18 cellular contexts compared by ENCODE assay signal in the genomic region with DNA sequence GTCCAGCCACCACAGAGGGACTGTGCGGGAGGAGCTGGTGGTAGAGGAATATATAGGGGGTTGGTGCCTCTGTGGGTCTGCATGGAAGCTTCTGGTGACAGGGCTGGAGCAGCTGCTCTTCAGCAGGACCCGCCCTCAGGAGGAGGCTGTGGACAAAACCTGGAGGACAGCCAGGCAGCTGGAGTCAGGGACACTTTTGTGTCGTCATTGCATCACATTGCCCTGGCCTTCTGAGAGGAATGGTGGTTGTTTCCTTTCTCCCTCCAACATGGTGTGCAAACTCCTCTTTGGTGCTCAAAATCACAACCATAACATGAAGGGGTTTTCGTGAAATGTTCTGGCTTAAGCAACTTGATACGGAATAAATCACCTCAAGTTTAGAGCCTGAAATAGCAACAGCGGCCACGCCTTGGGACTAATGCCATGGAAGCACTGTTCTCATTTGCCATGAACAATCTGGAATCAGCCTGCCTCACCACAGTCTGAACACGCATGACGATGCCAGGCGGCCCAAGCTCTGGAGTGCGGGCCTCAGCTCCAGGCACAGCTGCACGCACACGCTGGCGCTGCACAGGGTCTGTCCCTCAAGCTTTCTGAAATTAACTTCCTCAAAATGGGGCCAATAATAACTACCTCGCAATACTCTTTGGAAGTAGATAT. TPM values are rescaled to one million over a fixed set of nuclear protein-coding genes. Genes with fewer than 3 reads are reported as not detected.
DNase-seq lines count a peak whose midpoint lies in the region; ATAC-seq, FAIRE-seq and TF ChIP-seq lines count a peak whose summit lies in the region.
"Had no signal": no experiment of that assay in that cellular context is flagged by ENCODE, and none has a peak within 500 bp of the region (broad histone marks: within the 10 kb centered on the region; RNA-seq: fewer than 3 reads in every experiment).

No MANE protein-coding gene starts in this region.

- DNase-seq in AG20443 (ENCODE audit: low spot score): peak; percentile 22
- peak; percentile 69 for DNase-seq in LHCN-M2 (ENCODE audit: low read depth)
- DNase-seq in H1 (ENCODE audit: low read depth in 1 of 2, low spot score in 2 of 2): no peak
- peak; percentile 17 for DNase-seq in left kidney (ENCODE audit: low read depth, low spot score)
- no peak for DNase-seq in pancreas
- no peak for DNase-seq in stimulated activated effector memory CD8-positive, alpha-beta T cell treated with anti-CD3 and anti-CD28 coated beads, Interleukin-12 subunit alpha, Interleukin-12 subunit beta, amount 100 ng/mL, for 72 hours (ENCODE audit: low spot score in 2 of 2)
- DNase-seq: CD8-positive, alpha-beta T cell; PC-3; stimulated activated CD4-positive, alpha-beta T cell treated with anti-CD3 and anti-CD28 coated beads, Interleukin-2, amount 100 ng/mL, for 24 hours had no signal

- no peak overlapping the region for H3K56ac ChIP-seq in H1 (replicated peaks; ENCODE audit: insufficient read length, low read depth, low read length)

- H3K23ac ChIP-seq in H1 (ENCODE audit: insufficient read length): peak overlapping the region; percentile 1

- FAIRE-seq in H1 (lab: Jason Lieb, UNC) (no peak), pancreas (lab: Jason Lieb, UNC) (no peak)
- FAIRE-seq: colon had no signal

- intact Hi-C loops in pancreas (cut with DNase I): no loop called here

- no peak overlapping the region for H2BK20ac ChIP-seq in H1 (ENCODE audit: low read length)

- H3K4me2 ChIP-seq in H1 (ENCODE audit: insufficient read depth in 1 of 2, low read depth in 2 of 2, low read length in 2 of 2): no peak overlapping the region
- H3K4me2 ChIP-seq: GM23338 had no signal

- H3K23me2 ChIP-seq in H1 (ENCODE audit: low read depth, low read length): no peaks in the 10 kb centered on the region

- no peak overlapping the region for H2AK5ac ChIP-seq in H1 (ENCODE audit: low read depth, low read length)

- H3K36me3 ChIP-seq in H1 (ENCODE audit: control insufficient read depth in 2 of 4, insufficient read depth in 4 of 4, low read length in 3 of 4) (peaks cover 0 to 5% (median 2%) of the 10 kb centered on the region in 4 experiments; a peak in 2 of 8 replicates), pancreas (no peaks in the 10 kb centered on the region)

- 0 out of 2 replicates have a peak overlapping the region, but pooled peaks have one; percentile 77 for H2AFZ ChIP-seq in H1 (ENCODE audit: low read length)
- H2AFZ ChIP-seq: GM23338 had no signal

- H3K9ac ChIP-seq in H1 (replicated peaks in 1 of 4; ENCODE audit: extremely low read depth in 1 of 4, low read depth in 3 of 4, low read length in 3 of 4): no peak overlapping the region

- peak overlapping the region; percentile 72; the same call in 1 of the 2 replicates for H2BK12ac ChIP-seq in H1 (ENCODE audit: low read depth, low read length)

- no peaks in the 10 kb centered on the region for H3K36me3 Mint-ChIP-seq in stimulated activated effector memory CD8-positive, alpha-beta T cell treated with anti-CD3 and anti-CD28 coated beads, Interleukin-12 subunit alpha, Interleukin-12 subunit beta, amount 100 ng/mL, for 72 hours
- H3K36me3 Mint-ChIP-seq: activated naive CD4-positive, alpha-beta T cell treated with anti-CD3 and anti-CD28 coated beads, Interleukin-2, amount 50 U/mL, for 24 hours; CD8-positive, alpha-beta T cell had no signal

- no peak for TF ChIP-seq RAD21 in H1 (IDR thresholded peaks at IDR 0.05 in 1 of 2, conservative IDR thresholded peaks at IDR 0.05 in 1 of 2; ENCODE audit: low read depth in 2 of 2, low read length in 2 of 2)

- H4K5ac ChIP-seq in H1 (ENCODE audit: insufficient read length, low read depth, low read length): no peak overlapping the region

- no peaks in the 10 kb centered on the region for H3K9me3 ChIP-seq in H1 (ENCODE audit: insufficient read depth in 2 of 2, low read depth in 1 of 2, low read length in 1 of 2)
- no peaks in the 10 kb centered on the region for H3K9me3 ChIP-seq in pancreas

- H2BK120ac ChIP-seq in H1 (replicated peaks; ENCODE audit: low read depth, low read length): no peak overlapping the region

- CTCF ChIA-PET in H1 (lab: Charles Lee; ENCODE audit: partially characterized antibody): interaction anchor here (1.1 to 1.2 kb wide), 2 partner anchors 41 to 148 kb away, joined by 3 read pairs; no protein-coding TSS in a partner anchor

- H3K4ac ChIP-seq in H1 (replicated peaks; ENCODE audit: insufficient read length, low read depth, low read length): no peak overlapping the region

- no peaks in the 10 kb centered on the region for H3K79me2 ChIP-seq in H1 (ENCODE audit: control insufficient read depth in 1 of 2, insufficient read depth in 2 of 2, low read length in 2 of 2)

- no peak overlapping the region for H3K27ac Mint-ChIP-seq in stimulated activated effector memory CD8-positive, alpha-beta T cell treated with anti-CD3 and anti-CD28 coated beads, Interleukin-12 subunit alpha, Interleukin-12 subunit beta, amount 100 ng/mL, for 72 hours
- H3K27ac Mint-ChIP-seq: activated naive CD4-positive, alpha-beta T cell treated with anti-CD3 and anti-CD28 coated beads, Interleukin-2, amount 50 U/mL, for 24 hours; CD8-positive, alpha-beta T cell; GM23338; stimulated activated naive CD8-positive, alpha-beta T cell treated with anti-CD3 and anti-CD28 coated beads, Interleukin-15, Interleukin-2, amounts not matched to agents 100 ng/mL and 50 ng/mL, for 24 hours had no signal

- no peak overlapping the region for H4K91ac ChIP-seq in H1 (replicated peaks; ENCODE audit: insufficient read length, low read length)

- H2BK15ac ChIP-seq in H1 (ENCODE audit: low read length): no peak overlapping the region

- 89% methylated on average over 15 of the region's 15 CpGs; no CpG with 5 or more reads in 1 of the 2 experiments for WGBS in H1 (ENCODE audit: extremely low coverage in 1 of 2, insufficient coverage in 1 of 2, insufficient read length in 1 of 2, insufficient replicate concordance in 2 of 2, low coverage in 1 of 2, low lambda C conversion rate in 2 of 2, missing lambda C conversion rate in 1 of 2), 2 experiments
- 90 to 91% methylated on average over 15 of the region's 15 CpGs for WGBS in pancreas, 2 donors

- TF ChIP-seq POLR2A in H1 (IDR thresholded peaks at IDR 0.05; ENCODE audit: control extremely low read depth in 1 of 2, low read depth in 2 of 2, low read length in 2 of 2): no peak

- H3K18ac ChIP-seq in H1 (ENCODE audit: extremely low read depth, low read length): no peak overlapping the region

- no peaks in the 10 kb centered on the region for H3K4me1 Mint-ChIP-seq in stimulated activated effector memory CD8-positive, alpha-beta T cell treated with anti-CD3 and anti-CD28 coated beads, Interleukin-12 subunit alpha, Interleukin-12 subunit beta, amount 100 ng/mL, for 72 hours
- H3K4me1 Mint-ChIP-seq: activated naive CD4-positive, alpha-beta T cell treated with anti-CD3 and anti-CD28 coated beads, Interleukin-2, amount 50 U/mL, for 24 hours had no signal

- H3K4me3 ChIP-seq in H1 (ENCODE audit: extremely low read depth in 1 of 4, insufficient read depth in 2 of 4, low read depth in 3 of 4, low read length in 4 of 4) (no peak overlapping the region), pancreas (no peak overlapping the region)
- H3K4me3 ChIP-seq: GM23338 had no signal

- H3K27ac ChIP-seq in H1 (ENCODE audit: low read depth, low read length): no peak overlapping the region
- no peak overlapping the region for H3K27ac ChIP-seq in pancreas

- peak overlapping the region; percentile 38; the same call in 1 of the 2 replicates for H4K8ac ChIP-seq in H1 (ENCODE audit: extremely low read depth, insufficient read depth, low read length)

- no peak overlapping the region for H3K14ac ChIP-seq in H1 (ENCODE audit: insufficient read length)

- H3K27me3 ChIP-seq in H1 (replicated peaks in 1 of 4; ENCODE audit: control insufficient read depth in 3 of 4, extremely low read depth in 1 of 4, insufficient read depth in 3 of 4, low read length in 3 of 4) (no peaks in the 10 kb centered on the region), pancreas (peaks cover 0 to 5% (median 0%) of the 10 kb centered on the region in 4 donors)

- H4K20me1 ChIP-seq in H1 (replicated peaks in 1 of 2; ENCODE audit: control insufficient read depth in 1 of 2, insufficient read depth in 2 of 2, low read length in 2 of 2): no peaks in the 10 kb centered on the region

- TF ChIP-seq CTCF in H1 (IDR thresholded peaks at IDR 0.05; ENCODE audit: control extremely low read depth in 1 of 3, insufficient read depth in 1 of 3, low read depth in 1 of 3, low read length in 3 of 3): no peak
- TF ChIP-seq CTCF in pancreas (IDR thresholded peaks at IDR 0.05): no peak

- H3K4me1 ChIP-seq in H1 (replicated peaks in 1 of 4; ENCODE audit: control insufficient read depth in 3 of 4, insufficient read depth in 4 of 4, low read length in 3 of 4) (peaks cover 0 to 3% (median 0%) of the 10 kb centered on the region in 4 experiments; a peak in 1 of 7 replicates), pancreas (peaks cover 0 to 5% (median 0%) of the 10 kb centered on the region in 3 donors)

- POLR2A ChIA-PET in H1 (lab: Charles Lee; ENCODE audit: partially characterized antibody): no interaction called here

- TF ChIP-seq EP300 in H1 (IDR thresholded peaks at IDR 0.05; ENCODE audit: borderline replicate concordance in 1 of 2, low read depth in 2 of 2, low read length in 2 of 2): no peak

- H3K79me1 ChIP-seq in H1 (ENCODE audit: low read depth, low read length): no peaks in the 10 kb centered on the region

- no peak for ATAC-seq in GM18870 (IDR thresholded peaks at IDR 0.05; ENCODE audit: unreplicated experiment)
- ATAC-seq in pancreas: no peak
- no peak for ATAC-seq in GM19035 (IDR thresholded peaks at IDR 0.05; ENCODE audit: unreplicated experiment)
- ATAC-seq in stimulated activated effector memory CD8-positive, alpha-beta T cell treated with anti-CD3 and anti-CD28 coated beads, Interleukin-12 subunit alpha, Interleukin-12 subunit beta, amount 100 ng/mL, for 72 hours: no peak
- ATAC-seq: CD8-positive, alpha-beta T cell; GM23338; PC-3 had no signal

- H2BK5ac ChIP-seq in H1 (ENCODE audit: low read depth, low read length): no peak overlapping the region

- H3K4me3 Mint-ChIP-seq in stimulated activated effector memory CD8-positive, alpha-beta T cell treated with anti-CD3 and anti-CD28 coated beads, Interleukin-12 subunit alpha, Interleukin-12 subunit beta, amount 100 ng/mL, for 72 hours: no peak overlapping the region
- H3K4me3 Mint-ChIP-seq: activated naive CD4-positive, alpha-beta T cell treated with anti-CD3 and anti-CD28 coated beads, Interleukin-2, amount 50 U/mL, for 24 hours; CD8-positive, alpha-beta T cell; GM23338; stimulated activated naive CD8-positive, alpha-beta T cell treated with anti-CD3 and anti-CD28 coated beads, Interleukin-15, Interleukin-2, amounts not matched to agents 100 ng/mL and 50 ng/mL, for 24 hours had no signal

- H3K9me3 Mint-ChIP-seq in stimulated activated effector memory CD8-positive, alpha-beta T cell treated with anti-CD3 and anti-CD28 coated beads, Interleukin-12 subunit alpha, Interleukin-12 subunit beta, amount 100 ng/mL, for 72 hours: no peaks in the 10 kb centered on the region
- H3K9me3 Mint-ChIP-seq: activated naive CD4-positive, alpha-beta T cell treated with anti-CD3 and anti-CD28 coated beads, Interleukin-2, amount 50 U/mL, for 24 hours; CD8-positive, alpha-beta T cell; GM23338; stimulated activated naive CD8-positive, alpha-beta T cell treated with anti-CD3 and anti-CD28 coated beads, Interleukin-15, Interleukin-2, amounts not matched to agents 100 ng/mL and 50 ng/mL, for 24 hours had no signal

RNA-seq across cellular contexts. Expression of a gene that starts 17.1 kb away (rescaled TPM):
- 0.32 and 0.46 TPM in 2 replicates for total RNA-seq in LHCN-M2 (2014; rRNA removed)
- 0.45 TPM for polyA plus RNA-seq in LHCN-M2 (2012)
- not detected in 2 replicates for total RNA-seq in H1 (2021; fragmentation: NEBNext Ultra II Directional; extraction: Animal tissue kit (Norgen Biotek cat#: 25700))
- not detected in 2 replicates for polyA plus RNA-seq in H1 (2011; rRNA removed)
- polyA plus RNA-seq in H1 (2011; cell fraction: cytosol; rRNA removed): not detected
- not detected for polyA plus RNA-seq in H1 (2011; cell fraction: nucleus; rRNA removed)
- not detected in 4 replicates for polyA plus RNA-seq in H1 (2012, experiment 1 of 2)
- polyA plus RNA-seq in H1 (2012, experiment 2 of 2): not detected
- polyA plus RNA-seq in H1 (2013, experiment 1 of 2): not detected
- not detected for polyA plus RNA-seq in H1 (2013, experiment 2 of 2)
- polyA minus RNA-seq in H1 (2011; rRNA and poly(A)+ RNA removed): not detected in 2 replicates
- polyA minus RNA-seq in H1 (2011; cell fraction: cytosol; rRNA and poly(A)+ RNA removed): not detected
- not detected for polyA minus RNA-seq in H1 (2011; cell fraction: nucleus; rRNA and poly(A)+ RNA removed)
- total RNA-seq in pancreas: 1 to 10 TPM in 1 of 6 donors, not detected in 5; 1.1 TPM
- under 1 TPM; 0.19 to 0.26 TPM for polyA plus RNA-seq in pancreas
- total RNA-seq: CD8-positive, alpha-beta T cell; glomerular endothelial cell; GM23338; omental fat pad; PC-3 had no signal
- polyA plus RNA-seq: GM23338, liver had no signal

RNA-seq across cellular contexts. Expression of a gene that starts 21.8 kb away (rescaled TPM):
- total RNA-seq in LHCN-M2 (2014; rRNA removed) (3.0 and 4.9 TPM in 2 replicates), pancreas (under 1 TPM in 3 of 6 donors, not detected in 3; 0.06 to 0.44 (median 0.15) TPM)
- polyA plus RNA-seq in LHCN-M2 (2012): 1.2 TPM
- total RNA-seq in H1 (2021; fragmentation: NEBNext Ultra II Directional; extraction: Animal tissue kit (Norgen Biotek cat#: 25700)): 11.4 and 11.5 TPM in 2 replicates
- polyA plus RNA-seq in H1 (2011; rRNA removed) (3.8 and 5.4 TPM in 2 replicates), pancreas (not detected)
- 4.3 TPM for polyA plus RNA-seq in H1 (2011; cell fraction: cytosol; rRNA removed)
- 7.9 TPM for polyA plus RNA-seq in H1 (2011; cell fraction: nucleus; rRNA removed)
- polyA plus RNA-seq in H1 (2012, experiment 1 of 2): 5.0 to 9.1 TPM (median 6.0 TPM) in 4 replicates
- polyA plus RNA-seq in H1 (2012, experiment 2 of 2): 0.60 TPM
- polyA plus RNA-seq in H1 (2013, experiment 1 of 2): 6.8 TPM
- 6.8 TPM for polyA plus RNA-seq in H1 (2013, experiment 2 of 2)
- polyA minus RNA-seq in H1 (2011; rRNA and poly(A)+ RNA removed): 4.1 and 5.9 TPM in 2 replicates
- 2.2 TPM for polyA minus RNA-seq in H1 (2011; cell fraction: cytosol; rRNA and poly(A)+ RNA removed)
- polyA minus RNA-seq in H1 (2011; cell fraction: nucleus; rRNA and poly(A)+ RNA removed): 15.6 TPM

Comparison
In these comparisons a context has a peak if more than half of its experiments do, and no peak if none do; other contexts are left out.
1. DNase-seq: peak in AG20443 (single experiment), LHCN-M2 (single experiment) and left kidney (single experiment); none in H1 (0 of 2), pancreas (0 of 6) and stimulated activated effector memory CD8-positive, alpha-beta T cell treated with anti-CD3 and anti-CD28 coated beads, Interleukin-12 subunit alpha, Interleukin-12 subunit beta, amount 100 ng/mL, for 72 hours (0 of 2).